ENCODE assay signal across 11 cellular contexts in genomic region chr18:44786697-44787096, GRCh38.
DNase-seq lines count a peak whose midpoint lies in the region; ATAC-seq, FAIRE-seq and TF ChIP-seq lines count a peak whose summit lies in the region.
"Had no signal": no experiment of that assay in that cellular context is flagged by ENCODE, and none has a peak within 500 bp of the region (broad histone marks: within the 10 kb centered on the region; RNA-seq: fewer than 3 reads in every experiment).

No MANE protein-coding gene starts in this region.

- H3K4me1 ChIP-seq in muscle layer of colon (ENCODE audit: insufficient read depth, low read length) (peaks cover 70% of the 10 kb centered on the region), upper lobe of left lung (peaks cover 2 to 16% (median 9%) of the 10 kb centered on the region in 4 donors)
- H3K4me1 ChIP-seq: parathyroid adenoma had no signal

- H3K36me3 ChIP-seq in muscle layer of colon (ENCODE audit: insufficient read depth, low read length) (no peaks in the 10 kb centered on the region), upper lobe of left lung (no peaks in the 10 kb centered on the region)

- H3K27ac ChIP-seq in muscle layer of colon (ENCODE audit: low read depth, low read length): peak overlapping the region; percentile 28
- H3K27ac ChIP-seq in upper lobe of left lung: no peak overlapping the region
- H3K27ac ChIP-seq: parathyroid adenoma, testis had no signal

- no peak overlapping the region for H3K9ac ChIP-seq in muscle layer of colon (ENCODE audit: low read length)
- H3K9ac ChIP-seq: parathyroid adenoma had no signal

- no peak for TF ChIP-seq EP300 in upper lobe of left lung (IDR thresholded peaks at IDR 0.05)

- H3K27me3 ChIP-seq in muscle layer of colon (ENCODE audit: control insufficient read depth in 1 of 2, insufficient read depth in 2 of 2, low read length in 2 of 2) (no peaks in the 10 kb centered on the region), upper lobe of left lung (no peaks in the 10 kb centered on the region)
- H3K27me3 ChIP-seq: testis had no signal

- ATAC-seq in GM21526 (IDR thresholded peaks at IDR 0.05; ENCODE audit: low FRiP score, unreplicated experiment) (peak; percentile 82), HG03457 (IDR thresholded peaks at IDR 0.05; ENCODE audit: unreplicated experiment) (peak; percentile 78), Right ventricle myocardium superior (ENCODE audit: poor library complexity) (no peak), upper lobe of left lung (ENCODE audit: low FRiP score in 2 of 2) (no peak)

- H3K4me3 ChIP-seq in muscle layer of colon (ENCODE audit: low read depth in 1 of 2, low read length in 2 of 2) (no peak overlapping the region), upper lobe of left lung (no peak overlapping the region)
- H3K4me3 ChIP-seq: testis had no signal

- FAIRE-seq in GM18507 (lab: Jason Lieb, UNC): peak; percentile 94

- no peak for TF ChIP-seq CTCF in upper lobe of left lung (IDR thresholded peaks at IDR 0.05)

- 54 to 57% methylated on average over 6 of the region's 6 CpGs for WGBS in upper lobe of left lung, 2 donors

- no peaks in the 10 kb centered on the region for H3K9me3 ChIP-seq in muscle layer of colon (ENCODE audit: low read length)
- H3K9me3 ChIP-seq in upper lobe of left lung: no peaks in the 10 kb centered on the region
- H3K9me3 ChIP-seq: testis had no signal

- no peak for TF ChIP-seq POLR2A in upper lobe of left lung (IDR thresholded peaks at IDR 0.05)

- no peak for DNase-seq in GM18507 (ENCODE audit: extremely low spot score, insufficient read length, low read depth)
- no peak for DNase-seq in AG20443 (ENCODE audit: low spot score)
- no peak for DNase-seq in globus pallidus (ENCODE audit: low spot score)
- no peak for DNase-seq in Right ventricle myocardium superior
- no peak for DNase-seq in upper lobe of left lung
- DNase-seq: activated effector memory CD4-positive, alpha-beta T cell treated with Interleukin-2 at 50 U/mL for 16 hours; testis had no signal

- intact Hi-C loops in Right ventricle myocardium superior (cut with DNase I): no loop called here

Comparison
In these comparisons a context has a peak if more than half of its experiments do, and no peak if none do; other contexts are left out.
1. ATAC-seq: peak in GM21526 (single experiment) and HG03457 (single experiment); none in Right ventricle myocardium superior (single experiment) and upper lobe of left lung (0 of 2).